In genomic region chr19:49489601-49490167, GRCh38 we compare ENCODE assay signal across 8 cellular contexts. TPM values are rescaled to one million over a fixed set of nuclear protein-coding genes. Genes with fewer than 3 reads are reported as not detected.
DNase-seq lines count a peak whose midpoint lies in the region; ATAC-seq, FAIRE-seq and TF ChIP-seq lines count a peak whose summit lies in the region.

No MANE protein-coding gene starts in this region.

- BruUV-seq in Panc1 (replicated peaks; lab: Mats Ljungman, UMichigan): no TSS peak

- H3K36me3 Mint-ChIP-seq in endodermal cell (ENCODE audit: low read depth): peaks cover 54% of the 10 kb centered on the region

- H3K27me3 Mint-ChIP-seq in endodermal cell (ENCODE audit: insufficient read depth): no peaks in the 10 kb centered on the region

- H3K4me3 Mint-ChIP-seq in endodermal cell: peak overlapping the region; percentile 99

- no peak for DNase-seq in GM12892 (ENCODE audit: insufficient read length)
- no peak for DNase-seq in Panc1 (ENCODE audit: low read depth, low spot score)
- DNase-seq in endodermal cell: no peak
- DNase-seq in retinal pigment epithelial cell (ENCODE audit: low read depth): no peak
- no peak for DNase-seq in H7
- no peak for DNase-seq in NCI-H146 (lab: John Stamatoyannopoulos, UW)
- DNase-seq in islet precursor cell: no peak
- DNase-seq in DMS153 treated with DMSO at 0.1 percent for 48 hours (lab: John Stamatoyannopoulos, UW; ENCODE audit: unreplicated experiment): no peak

- no peaks in the 10 kb centered on the region for H3K27me3 ChIP-seq in Panc1 (ENCODE audit: control insufficient read depth, insufficient read depth, low read length)
- no peaks in the 10 kb centered on the region for H3K27me3 ChIP-seq in endodermal cell (ENCODE audit: control insufficient read depth, insufficient read depth, low read length, poor library complexity, severe bottlenecking)
- H3K27me3 ChIP-seq in H7 (ENCODE audit: control insufficient read depth, insufficient read depth, low read length): no peaks in the 10 kb centered on the region

- H3K36me3 ChIP-seq in Panc1 (ENCODE audit: control insufficient read depth, insufficient read depth, low read length) (peaks cover 32% of the 10 kb centered on the region), endodermal cell (ENCODE audit: control insufficient read depth, insufficient read depth, low read length) (peaks cover 51% of the 10 kb centered on the region), H7 (replicated peaks; ENCODE audit: control insufficient read depth, insufficient read depth, low read length) (peaks cover 38% of the 10 kb centered on the region)

- peak; percentile 70; the same call in 1 of the 2 replicates for TF ChIP-seq POLR2A in GM12892 (IDR thresholded peaks at IDR 0.05; ENCODE audit: low read depth, low read length)

- H3K9me3 ChIP-seq in Panc1 (ENCODE audit: control insufficient read depth, insufficient read depth, low read depth, low read length) (no peaks in the 10 kb centered on the region), endodermal cell (ENCODE audit: control insufficient read depth, low read length) (no peaks in the 10 kb centered on the region)

- CTCF ChIA-PET in Panc1 (lab: Charles Lee): no interaction called here

- intact Hi-C loops in Panc1 (cut with micrococcal nuclease; ENCODE audit: unreplicated experiment): no loop called here

- peaks cover 2% of the 10 kb centered on the region for H3K9me3 Mint-ChIP-seq in endodermal cell

- WGBS in endodermal cell (ENCODE audit: insufficient coverage in 1 of 2, insufficient read length in 1 of 2), 2 experiments: 89 to 96% methylated on average over 12 to 15 of the region's 15 CpGs

- H3K4me1 ChIP-seq in Panc1 (ENCODE audit: control insufficient read depth, insufficient read depth, low read length) (peaks cover 13% of the 10 kb centered on the region), endodermal cell (ENCODE audit: control insufficient read depth, insufficient read depth, low read length) (peaks cover 6% of the 10 kb centered on the region)

- no peak for FAIRE-seq in GM12892 (lab: Jason Lieb, UNC)

- H3K27ac Mint-ChIP-seq in endodermal cell: peak overlapping the region; percentile 99

- H3K9ac ChIP-seq in endodermal cell (ENCODE audit: extremely low read depth, low read length, poor library complexity, severe bottlenecking): peak overlapping the region; percentile 100

- H3K27ac ChIP-seq in Panc1 (ENCODE audit: low read length) (peak overlapping the region; percentile 97), endodermal cell (ENCODE audit: low read depth, low read length) (peak overlapping the region; percentile 69)

- peaks cover 9% of the 10 kb centered on the region for H3K4me1 Mint-ChIP-seq in endodermal cell

- POLR2A ChIA-PET in Panc1 (lab: Charles Lee): no interaction called here

- ATAC-seq in Panc1: no peak

- in situ Hi-C loops in Panc1 (cut with HindIII; ENCODE audit: low pct_unique_long_range_greater_than_20kb, low sequenced_read_pairs): no loop called here

- H3K4me3 ChIP-seq in Panc1 (ENCODE audit: low read depth in 2 of 2, low read length in 2 of 2) (peak overlapping the region; percentile 83 to 90), endodermal cell (ENCODE audit: low read length) (peak overlapping the region; percentile 91), retinal pigment epithelial cell (ENCODE audit: low read length) (peak overlapping the region; percentile 100), H7 (ENCODE audit: insufficient read depth, low read depth, low read length) (no peak overlapping the region; the same call in 1 of the 2 replicates)

- no peak for TF ChIP-seq CTCF in Panc1 (IDR thresholded peaks at IDR 0.05)
- peak; percentile 12 for TF ChIP-seq CTCF in endodermal cell (conservative IDR thresholded peaks at IDR 0.05)
- TF ChIP-seq CTCF in retinal pigment epithelial cell (conservative IDR thresholded peaks at IDR 0.05; ENCODE audit: low read depth, low read length): no peak

RNA-seq across cellular contexts. Expression of gene RPL13A, which starts 2.3 kb away (rescaled TPM):
- polyA plus RNA-seq in GM12892 (2012; ENCODE audit: missing spikeins): 4,907 TPM
- total RNA-seq in Panc1 (2021; ENCODE audit: unreplicated experiment): 1,196 TPM
- 1,501 TPM for polyA plus RNA-seq in Panc1 (2012; ENCODE audit: insufficient read length)
- 1,000 to 10,000 TPM; 2,434 to 3,023 TPM for total RNA-seq in endodermal cell
- 2,455 TPM for polyA plus RNA-seq in endodermal cell (2013, experiment 1 of 2)
- polyA plus RNA-seq in endodermal cell (2013, experiment 2 of 2): 2,303 TPM
- 4,136 and 6,335 TPM in 2 replicates for total RNA-seq in H7 (2014; rRNA removed; shearing (Covaris generic))

RNA-seq across cellular contexts. Expression of gene RPS11, which starts 6.5 kb away (rescaled TPM):
- 6,590 TPM for polyA plus RNA-seq in GM12892 (2012; ENCODE audit: missing spikeins)
- total RNA-seq in Panc1 (2021; ENCODE audit: unreplicated experiment) (956 TPM), endodermal cell (1,000 to 10,000 TPM; 1,814 to 2,035 TPM)
- polyA plus RNA-seq in Panc1 (2012; ENCODE audit: insufficient read length): 2,025 TPM
- polyA plus RNA-seq in endodermal cell (2013, experiment 1 of 2): 2,952 TPM
- polyA plus RNA-seq in endodermal cell (2013, experiment 2 of 2): 2,847 TPM
- 2,449 and 2,647 TPM in 2 replicates for total RNA-seq in H7 (2014; rRNA removed; shearing (Covaris generic))

RNA-seq across cellular contexts. Expression of gene FLT3LG, which starts 15.7 kb away (rescaled TPM):
- polyA plus RNA-seq in GM12892 (2012; ENCODE audit: missing spikeins): 4.3 TPM
- total RNA-seq in Panc1 (2021; ENCODE audit: unreplicated experiment) (1.5 TPM), endodermal cell (1 to 10 TPM in 1 of 2 donors, under 1 TPM in 1; 0.75 to 2.3 TPM)
- 2.9 TPM for polyA plus RNA-seq in Panc1 (2012; ENCODE audit: insufficient read length)
- 2.0 TPM for polyA plus RNA-seq in endodermal cell (2013, experiment 1 of 2)
- polyA plus RNA-seq in endodermal cell (2013, experiment 2 of 2): 0.75 TPM
- total RNA-seq in H7 (2014; rRNA removed; shearing (Covaris generic)): 0.55 and 1.6 TPM in 2 replicates

RNA-seq across cellular contexts. Expression of gene FCGRT, which starts 22.8 kb away (rescaled TPM):
- not detected for polyA plus RNA-seq in GM12892 (2012; ENCODE audit: missing spikeins)
- 16.7 TPM for total RNA-seq in Panc1 (2021; ENCODE audit: unreplicated experiment)
- polyA plus RNA-seq in Panc1 (2012; ENCODE audit: insufficient read length): 39.5 TPM
- 10 to 100 TPM; 47.6 to 56.9 TPM for total RNA-seq in endodermal cell
- polyA plus RNA-seq in endodermal cell (2013, experiment 1 of 2): 28.7 TPM
- polyA plus RNA-seq in endodermal cell (2013, experiment 2 of 2): 27.4 TPM
- total RNA-seq in H7 (2014; rRNA removed; shearing (Covaris generic)): 28.5 and 36.9 TPM in 2 replicates

RNA-seq across cellular contexts. Expression of gene ALDH16A1, which starts 36.7 kb away (rescaled TPM):
- 1.9 TPM for polyA plus RNA-seq in GM12892 (2012; ENCODE audit: missing spikeins)
- total RNA-seq in Panc1 (2021; ENCODE audit: unreplicated experiment) (19.6 TPM), endodermal cell (10 to 100 TPM; 52.8 to 57.1 TPM)
- polyA plus RNA-seq in Panc1 (2012; ENCODE audit: insufficient read length): 31.7 TPM
- 27.4 TPM for polyA plus RNA-seq in endodermal cell (2013, experiment 1 of 2)
- polyA plus RNA-seq in endodermal cell (2013, experiment 2 of 2): 32.6 TPM
- 55.5 and 62.2 TPM in 2 replicates for total RNA-seq in H7 (2014; rRNA removed; shearing (Covaris generic))
